2 cellular contexts compared by ENCODE assay signal in the genomic region with DNA sequence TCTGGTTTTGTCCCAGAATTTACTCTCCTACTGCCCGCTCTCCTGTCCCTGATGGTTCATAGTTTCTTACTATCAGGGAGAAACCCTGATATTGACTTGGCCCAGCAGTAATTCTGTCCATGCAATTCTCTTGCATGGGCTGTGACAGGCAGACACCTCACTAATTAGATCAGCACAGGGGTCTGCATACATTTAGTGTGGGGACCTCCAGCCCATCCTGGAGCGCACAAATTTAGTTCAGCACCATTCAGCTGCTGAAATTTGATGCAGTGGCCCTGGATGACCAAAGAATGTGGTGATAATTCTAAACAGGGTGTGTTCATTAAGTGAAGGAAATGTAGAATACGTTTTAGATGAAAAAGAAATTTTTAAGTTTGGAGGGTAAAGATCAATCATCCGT.
TF ChIP-seq lines count a peak whose summit lies in the region.

No MANE protein-coding gene starts in this region.

TF ChIP-seq in GM23338, 12 proteins besides CTCF, POLR2A, EP300 and RAD21 (continues in another document):
- TF ChIP-seq ZNF331 (CRISPR knock-in tag; IDR thresholded peaks at IDR 0.05; ENCODE audit: low read depth) (no peak), ZNF114 (CRISPR knock-in tag; IDR thresholded peaks at IDR 0.05) (no peak), ETS1 (IDR thresholded peaks at IDR 0.05) (no peak), EZH2 (IDR thresholded peaks at IDR 0.05; ENCODE audit: low read depth, unreplicated experiment) (no peak), EZH2phosphoT487 (IDR thresholded peaks at IDR 0.05; ENCODE audit: unreplicated experiment) (no peak), STAT1 (IDR thresholded peaks at IDR 0.05; ENCODE audit: unreplicated experiment) (no peak), NANOG (IDR thresholded peaks at IDR 0.05; ENCODE audit: borderline replicate concordance) (no peak), JUNB (IDR thresholded peaks at IDR 0.05; ENCODE audit: unreplicated experiment) (no peak)
- TF ChIP-seq, protein P1, sequence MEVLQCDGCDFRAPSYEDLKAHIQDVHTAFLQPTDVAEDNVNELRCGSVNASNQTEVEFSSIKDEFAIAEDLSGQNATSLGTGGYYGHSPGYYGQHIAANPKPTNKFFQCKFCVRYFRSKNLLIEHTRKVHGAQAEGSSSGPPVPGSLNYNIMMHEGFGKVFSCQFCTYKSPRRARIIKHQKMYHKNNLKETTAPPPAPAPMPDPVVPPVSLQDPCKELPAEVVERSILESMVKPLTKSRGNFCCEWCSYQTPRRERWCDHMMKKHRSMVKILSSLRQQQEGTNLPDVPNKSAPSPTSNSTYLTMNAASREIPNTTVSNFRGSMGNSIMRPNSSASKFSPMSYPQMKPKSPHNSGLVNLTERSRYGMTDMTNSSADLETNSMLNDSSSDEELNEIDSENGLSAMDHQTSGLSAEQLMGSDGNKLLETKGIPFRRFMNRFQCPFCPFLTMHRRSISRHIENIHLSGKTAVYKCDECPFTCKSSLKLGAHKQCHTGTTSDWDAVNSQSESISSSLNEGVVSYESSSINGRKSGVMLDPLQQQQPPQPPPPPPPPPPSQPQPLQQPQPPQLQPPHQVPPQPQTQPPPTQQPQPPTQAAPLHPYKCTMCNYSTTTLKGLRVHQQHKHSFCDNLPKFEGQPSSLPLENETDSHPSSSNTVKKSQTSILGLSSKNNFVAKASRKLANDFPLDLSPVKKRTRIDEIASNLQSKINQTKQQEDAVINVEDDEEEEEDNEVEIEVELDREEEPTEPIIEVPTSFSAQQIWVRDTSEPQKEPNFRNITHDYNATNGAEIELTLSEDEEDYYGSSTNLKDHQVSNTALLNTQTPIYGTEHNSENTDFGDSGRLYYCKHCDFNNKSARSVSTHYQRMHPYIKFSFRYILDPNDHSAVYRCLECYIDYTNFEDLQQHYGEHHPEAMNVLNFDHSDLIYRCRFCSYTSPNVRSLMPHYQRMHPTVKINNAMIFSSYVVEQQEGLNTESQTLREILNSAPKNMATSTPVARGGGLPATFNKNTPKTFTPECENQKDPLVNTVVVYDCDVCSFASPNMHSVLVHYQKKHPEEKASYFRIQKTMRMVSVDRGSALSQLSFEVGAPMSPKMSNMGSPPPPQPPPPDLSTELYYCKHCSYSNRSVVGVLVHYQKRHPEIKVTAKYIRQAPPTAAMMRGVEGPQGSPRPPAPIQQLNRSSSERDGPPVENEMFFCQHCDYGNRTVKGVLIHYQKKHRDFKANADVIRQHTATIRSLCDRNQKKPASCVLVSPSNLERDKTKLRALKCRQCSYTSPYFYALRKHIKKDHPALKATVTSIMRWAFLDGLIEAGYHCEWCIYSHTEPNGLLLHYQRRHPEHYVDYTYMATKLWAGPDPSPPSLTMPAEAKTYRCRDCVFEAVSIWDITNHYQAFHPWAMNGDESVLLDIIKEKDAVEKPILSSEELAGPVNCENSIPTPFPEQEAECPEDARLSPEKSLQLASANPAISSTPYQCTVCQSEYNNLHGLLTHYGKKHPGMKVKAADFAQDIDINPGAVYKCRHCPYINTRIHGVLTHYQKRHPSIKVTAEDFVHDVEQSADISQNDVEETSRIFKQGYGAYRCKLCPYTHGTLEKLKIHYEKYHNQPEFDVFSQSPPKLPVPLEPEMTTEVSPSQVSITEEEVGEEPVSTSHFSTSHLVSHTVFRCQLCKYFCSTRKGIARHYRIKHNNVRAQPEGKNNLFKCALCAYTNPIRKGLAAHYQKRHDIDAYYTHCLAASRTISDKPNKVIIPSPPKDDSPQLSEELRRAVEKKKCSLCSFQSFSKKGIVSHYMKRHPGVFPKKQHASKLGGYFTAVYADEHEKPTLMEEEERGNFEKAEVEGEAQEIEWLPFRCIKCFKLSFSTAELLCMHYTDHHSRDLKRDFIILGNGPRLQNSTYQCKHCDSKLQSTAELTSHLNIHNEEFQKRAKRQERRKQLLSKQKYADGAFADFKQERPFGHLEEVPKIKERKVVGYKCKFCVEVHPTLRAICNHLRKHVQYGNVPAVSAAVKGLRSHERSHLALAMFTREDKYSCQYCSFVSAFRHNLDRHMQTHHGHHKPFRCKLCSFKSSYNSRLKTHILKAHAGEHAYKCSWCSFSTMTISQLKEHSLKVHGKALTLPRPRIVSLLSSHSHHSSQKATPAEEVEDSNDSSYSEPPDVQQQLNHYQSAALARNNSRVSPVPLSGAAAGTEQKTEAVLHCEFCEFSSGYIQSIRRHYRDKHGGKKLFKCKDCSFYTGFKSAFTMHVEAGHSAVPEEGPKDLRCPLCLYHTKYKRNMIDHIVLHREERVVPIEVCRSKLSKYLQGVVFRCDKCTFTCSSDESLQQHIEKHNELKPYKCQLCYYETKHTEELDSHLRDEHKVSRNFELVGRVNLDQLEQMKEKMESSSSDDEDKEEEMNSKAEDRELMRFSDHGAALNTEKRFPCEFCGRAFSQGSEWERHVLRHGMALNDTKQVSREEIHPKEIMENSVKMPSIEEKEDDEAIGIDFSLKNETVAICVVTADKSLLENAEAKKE (CRISPR knock-in tag; IDR thresholded peaks at IDR 0.05): no peak
- TF ChIP-seq, protein P2, sequence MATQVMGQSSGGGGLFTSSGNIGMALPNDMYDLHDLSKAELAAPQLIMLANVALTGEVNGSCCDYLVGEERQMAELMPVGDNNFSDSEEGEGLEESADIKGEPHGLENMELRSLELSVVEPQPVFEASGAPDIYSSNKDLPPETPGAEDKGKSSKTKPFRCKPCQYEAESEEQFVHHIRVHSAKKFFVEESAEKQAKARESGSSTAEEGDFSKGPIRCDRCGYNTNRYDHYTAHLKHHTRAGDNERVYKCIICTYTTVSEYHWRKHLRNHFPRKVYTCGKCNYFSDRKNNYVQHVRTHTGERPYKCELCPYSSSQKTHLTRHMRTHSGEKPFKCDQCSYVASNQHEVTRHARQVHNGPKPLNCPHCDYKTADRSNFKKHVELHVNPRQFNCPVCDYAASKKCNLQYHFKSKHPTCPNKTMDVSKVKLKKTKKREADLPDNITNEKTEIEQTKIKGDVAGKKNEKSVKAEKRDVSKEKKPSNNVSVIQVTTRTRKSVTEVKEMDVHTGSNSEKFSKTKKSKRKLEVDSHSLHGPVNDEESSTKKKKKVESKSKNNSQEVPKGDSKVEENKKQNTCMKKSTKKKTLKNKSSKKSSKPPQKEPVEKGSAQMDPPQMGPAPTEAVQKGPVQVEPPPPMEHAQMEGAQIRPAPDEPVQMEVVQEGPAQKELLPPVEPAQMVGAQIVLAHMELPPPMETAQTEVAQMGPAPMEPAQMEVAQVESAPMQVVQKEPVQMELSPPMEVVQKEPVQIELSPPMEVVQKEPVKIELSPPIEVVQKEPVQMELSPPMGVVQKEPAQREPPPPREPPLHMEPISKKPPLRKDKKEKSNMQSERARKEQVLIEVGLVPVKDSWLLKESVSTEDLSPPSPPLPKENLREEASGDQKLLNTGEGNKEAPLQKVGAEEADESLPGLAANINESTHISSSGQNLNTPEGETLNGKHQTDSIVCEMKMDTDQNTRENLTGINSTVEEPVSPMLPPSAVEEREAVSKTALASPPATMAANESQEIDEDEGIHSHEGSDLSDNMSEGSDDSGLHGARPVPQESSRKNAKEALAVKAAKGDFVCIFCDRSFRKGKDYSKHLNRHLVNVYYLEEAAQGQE (IDR thresholded peaks at IDR 0.05; ENCODE audit: unreplicated experiment): no peak

TF ChIP-seq in SK-N-SH treated with all-trans-retinoic acid at 6 μM for 48 hours, 23 proteins besides CTCF, POLR2A, EP300 and RAD21:
- TF ChIP-seq ISL1 (CRISPR knock-in tag; IDR thresholded peaks at IDR 0.05) (no peak), ZC3H10 (CRISPR knock-in tag; IDR thresholded peaks at IDR 0.05) (no peak), ZNF70 (CRISPR knock-in tag; IDR thresholded peaks at IDR 0.05) (peak; percentile 8; the same call in 1 of the 2 replicates)
